ENCODE assay signal across 9 cellular contexts in genomic region chr22:28557184-28557583, GRCh38.
"Had no signal": no experiment of that assay in that cellular context is flagged by ENCODE, and none has a peak within 500 bp of the region (broad histone marks: within the 10 kb centered on the region; RNA-seq: fewer than 3 reads in every experiment).

No MANE protein-coding gene starts in this region.

- H2AFZ ChIP-seq: GM23248, GM23338 had no signal

- H3K4me3 ChIP-seq: GM23248, GM23338, HAP-1 had no signal

- H3K9ac ChIP-seq: GM23248 had no signal

- ATAC-seq: GM23338, HCT116 had no signal

- DNase-seq: GM23248, GOT3, H7, H9, HCEC 1CT, HFFc6 had no signal

- H3K36me3 ChIP-seq: HAP-1 had no signal

- H3K4me1 ChIP-seq: HAP-1 had no signal

- H3K4me2 ChIP-seq: GM23338 had no signal

- H3K27ac ChIP-seq: GM23248 had no signal
